13 cellular contexts compared by ENCODE assay signal in the genomic region with DNA sequence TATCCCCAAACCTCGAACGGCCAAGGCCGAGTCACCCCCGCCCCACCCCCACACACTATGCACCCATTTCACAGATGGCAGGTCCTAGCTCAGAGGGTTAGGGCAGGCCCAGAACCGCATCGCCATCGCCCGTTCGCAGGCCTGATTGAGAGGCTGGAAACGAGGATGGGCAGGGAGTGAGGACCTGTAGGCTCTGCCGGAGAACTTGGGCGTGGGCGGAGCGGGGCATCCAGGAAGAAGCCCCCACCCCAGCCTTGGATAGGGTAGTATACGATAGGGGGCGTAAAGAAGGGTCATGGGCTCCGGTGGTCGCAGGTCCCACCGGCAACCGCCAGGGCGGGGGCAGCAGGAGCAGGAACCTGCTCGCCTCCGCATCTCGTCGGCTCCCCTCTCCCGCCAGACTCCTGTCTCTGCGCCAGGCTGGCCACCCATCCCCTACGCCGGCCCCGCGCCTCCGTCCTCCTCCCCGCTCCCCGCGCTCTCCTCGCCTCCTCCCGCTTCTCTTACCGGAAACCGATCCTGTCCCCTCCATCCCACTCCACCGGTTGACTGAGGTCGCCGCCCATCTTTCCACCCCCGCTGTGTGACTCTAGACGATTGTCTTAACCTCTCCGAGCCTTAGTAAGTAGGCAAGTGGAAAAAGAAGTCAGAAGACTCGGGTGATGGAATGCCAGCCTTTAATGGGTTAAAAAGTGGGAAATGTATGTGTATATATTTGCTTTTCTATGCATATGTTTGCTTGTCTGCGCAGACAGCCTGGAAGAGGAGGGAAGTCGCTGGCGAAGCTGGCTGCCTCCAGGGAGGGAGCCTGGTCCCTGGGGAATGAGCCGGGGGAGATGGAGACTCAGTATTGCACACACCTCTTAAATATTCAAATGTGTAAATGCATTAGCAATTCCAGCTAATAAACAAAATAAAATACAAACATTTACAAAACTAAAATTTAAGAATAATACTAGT. TPM values are rescaled to one million over a fixed set of nuclear protein-coding genes. Genes with fewer than 3 reads are reported as not detected.
DNase-seq lines count a peak whose midpoint lies in the region; ATAC-seq and TF ChIP-seq lines count a peak whose summit lies in the region.
"Had no signal": no experiment of that assay in that cellular context is flagged by ENCODE, and none has a peak within 500 bp of the region (broad histone marks: within the 10 kb centered on the region; RNA-seq: fewer than 3 reads in every experiment).

No MANE protein-coding gene starts in this region.

- no peaks in the 10 kb centered on the region for H3K36me3 ChIP-seq in osteoblast (ENCODE audit: insufficient read depth, low read length)
- H3K36me3 ChIP-seq: ovary, Peyer's patch, upper lobe of left lung had no signal

- peak overlapping the region; percentile 36 for H3K4me2 ChIP-seq in osteoblast (ENCODE audit: insufficient read depth, low read length)

- H2AFZ ChIP-seq in osteoblast (ENCODE audit: low read length), result no peak overlapping the region

- no peak for ATAC-seq in GM18868 (IDR thresholded peaks at IDR 0.05; ENCODE audit: unreplicated experiment)
- ATAC-seq in HG02642 (IDR thresholded peaks at IDR 0.05; ENCODE audit: poor library complexity, unreplicated experiment), result no peak

- peaks cover 48% of the 10 kb centered on the region for H3K27me3 ChIP-seq in osteoblast (ENCODE audit: insufficient read depth, low read length)
- H3K27me3 ChIP-seq: ovary had no signal

- H3K27ac ChIP-seq in cingulate gyrus (ENCODE audit: low read depth, low read length) (peak overlapping the region; percentile 47), osteoblast (ENCODE audit: low read depth, low read length) (no peak overlapping the region)
- H3K27ac ChIP-seq: ovary, Peyer's patch, upper lobe of left lung had no signal

- H3K79me2 ChIP-seq in osteoblast (ENCODE audit: insufficient read depth, low read length), result no peaks in the 10 kb centered on the region

- DNase-seq in NCI-H1436 (lab: John Stamatoyannopoulos, UW), result peak; percentile 40
- no peak for DNase-seq in NCI-H1436 treated with DMSO at 0.1 percent for 48 hours (lab: John Stamatoyannopoulos, UW)
- DNase-seq in NCI-H1105 (lab: John Stamatoyannopoulos, UW), result peak; percentile 29
- peak; percentile 86 for DNase-seq in osteoblast (ENCODE audit: insufficient read length, low spot score, missing footprints)
- no peak for DNase-seq in activated gamma-delta T cell (lab: John Stamatoyannopoulos, UW)
- DNase-seq: KG1, kidney, ovary, Peyer's patch, upper lobe of left lung had no signal

- H4K20me1 ChIP-seq in osteoblast (ENCODE audit: insufficient read depth, low read length), result peaks cover 3% of the 10 kb centered on the region

- peaks cover 27% of the 10 kb centered on the region for H3K4me1 ChIP-seq in osteoblast (ENCODE audit: insufficient read depth, low read length)

- H3K9me3 ChIP-seq in osteoblast (ENCODE audit: low read depth, low read length), result no peaks in the 10 kb centered on the region
- H3K9me3 ChIP-seq: ovary, Peyer's patch, upper lobe of left lung had no signal

- TF ChIP-seq CTCF in osteoblast (IDR thresholded peaks at IDR 0.05; ENCODE audit: extremely low read depth, low read depth, low read length), result no peak

- no peak overlapping the region for H3K4me3 ChIP-seq in osteoblast (ENCODE audit: insufficient read depth, low read length)
- H3K4me3 ChIP-seq: ovary, Peyer's patch, upper lobe of left lung had no signal

RNA-seq across cellular contexts. Expression of a gene that starts 52.8 kb away (rescaled TPM):
- 0.59 and 0.72 TPM in 2 replicates for total RNA-seq in osteoblast

Comparison
In these comparisons a context has a peak if more than half of its experiments do, and no peak if none do; other contexts are left out.
1. DNase-seq: peak in NCI-H1436 (single experiment), NCI-H1105 (single experiment) and osteoblast (single experiment); none in NCI-H1436 treated with DMSO at 0.1 percent for 48 hours (single experiment) and activated gamma-delta T cell (single experiment).